ENCODE assay signal across 10 cellular contexts in genomic region chr10:66291133-66291532, GRCh38.
"Had no signal": no experiment of that assay in that cellular context is flagged by ENCODE, and none has a peak within 500 bp of the region (broad histone marks: within the 10 kb centered on the region; RNA-seq: fewer than 3 reads in every experiment).

No MANE protein-coding gene starts in this region.

- H3K36me3 Mint-ChIP-seq: IgD-negative memory B cell had no signal

- H3K27ac ChIP-seq: GM23248, HL-60 had no signal

- DNase-seq: GM23248, GOT3, H7, HFFc6, KBM-7 had no signal

- H3K4me1 ChIP-seq: HAP-1 had no signal

- H3K4me3 Mint-ChIP-seq: HFFc6, IgD-negative memory B cell had no signal

- H2AFZ ChIP-seq: GM23248 had no signal

- H3K36me3 ChIP-seq: HAP-1 had no signal

- H3K4me1 Mint-ChIP-seq: IgD-negative memory B cell had no signal

- H3K27ac Mint-ChIP-seq: HFFc6, IgD-negative memory B cell had no signal

- H3K9ac ChIP-seq: GM23248 had no signal

- H3K27me3 Mint-ChIP-seq: IgD-negative memory B cell had no signal

- H3K9me3 ChIP-seq: HAP-1 had no signal

- H3K4me3 ChIP-seq: GM23248, HAP-1 had no signal

- ATAC-seq: HCT116, HepG2 had no signal
